Comparison of ENCODE assay signal across 18 cellular contexts in genomic region chr11:75760710-75761493, GRCh38. TPM values are rescaled to one million over a fixed set of nuclear protein-coding genes. Genes with fewer than 3 reads are reported as not detected.
DNase-seq lines count a peak whose midpoint lies in the region; ATAC-seq, FAIRE-seq and TF ChIP-seq lines count a peak whose summit lies in the region.
"Had no signal": no experiment of that assay in that cellular context is flagged by ENCODE, and none has a peak within 500 bp of the region (broad histone marks: within the 10 kb centered on the region; RNA-seq: fewer than 3 reads in every experiment).

No MANE protein-coding gene starts in this region.

- H3K9me1 ChIP-seq in endothelial cell of umbilical vein (replicated peaks; ENCODE audit: control insufficient read depth, extremely low read depth, insufficient read depth, low read length): no peaks in the 10 kb centered on the region

- H3K9ac ChIP-seq in endothelial cell of umbilical vein (replicated peaks; ENCODE audit: extremely low read depth, insufficient read depth, low read length) (no peak overlapping the region), neural progenitor cell (no peak overlapping the region)

- no peaks in the 10 kb centered on the region for H3F3A ChIP-seq in neural progenitor cell (ENCODE audit: low read depth)

- H3K4me3 Mint-ChIP-seq in CD14-positive monocyte (peak overlapping the region in 1 of 2 donors; percentile 40), neural progenitor cell (no peak overlapping the region)
- no peak overlapping the region for H3K4me3 Mint-ChIP-seq in naive thymus-derived CD4-positive, alpha-beta T cell
- no peak overlapping the region for H3K4me3 Mint-ChIP-seq in effector memory CD8-positive, alpha-beta T cell
- H3K4me3 Mint-ChIP-seq: dendritic cell treated with granulocyte-macrophage colony-stimulating factor and Interleukin-4, amounts not matched to agents 40 ng/mL and 50 ng/mL, for 4 days had no signal

- H3K9me3 Mint-ChIP-seq in CD14-positive monocyte (peaks cover 0 to 2% (median 0%) of the 10 kb centered on the region in 7 donors), neural progenitor cell (peaks cover 2% of the 10 kb centered on the region)
- peaks cover 0 to 2% (median 0%) of the 10 kb centered on the region in 11 donors for H3K9me3 Mint-ChIP-seq in naive thymus-derived CD4-positive, alpha-beta T cell
- H3K9me3 Mint-ChIP-seq in effector memory CD8-positive, alpha-beta T cell: no peaks in the 10 kb centered on the region
- H3K9me3 Mint-ChIP-seq: dendritic cell treated with granulocyte-macrophage colony-stimulating factor and Interleukin-4, amounts not matched to agents 40 ng/mL and 50 ng/mL, for 4 days had no signal

- H3K4me3 ChIP-seq in endothelial cell of umbilical vein (replicated peaks in 1 of 3; ENCODE audit: insufficient read depth in 1 of 3, low read depth in 1 of 3, low read length in 3 of 3): no peak overlapping the region
- H3K4me3 ChIP-seq in naive thymus-derived CD4-positive, alpha-beta T cell (ENCODE audit: low read length): no peak overlapping the region
- H3K4me3 ChIP-seq in SJCRH30: no peak overlapping the region
- no peak overlapping the region for H3K4me3 ChIP-seq in Peyer's patch
- no peak overlapping the region for H3K4me3 ChIP-seq in neural progenitor cell
- H3K4me3 ChIP-seq: K562 had no signal

- peaks cover 0 to 2% (median 0%) of the 10 kb centered on the region in 3 donors for H3K27me3 Mint-ChIP-seq in CD14-positive monocyte (ENCODE audit: low read depth in 3 of 3)
- H3K27me3 Mint-ChIP-seq in naive thymus-derived CD4-positive, alpha-beta T cell: peaks cover 0 to 9% (median 0%) of the 10 kb centered on the region in 5 donors
- H3K27me3 Mint-ChIP-seq in effector memory CD8-positive, alpha-beta T cell: peaks cover 0 to 5% of the 10 kb centered on the region in 2 donors
- peaks cover 10% of the 10 kb centered on the region for H3K27me3 Mint-ChIP-seq in neural progenitor cell (ENCODE audit: insufficient read depth, low read depth)

- H3K9me3 ChIP-seq in endothelial cell of umbilical vein (replicated peaks; ENCODE audit: control insufficient read depth, insufficient read depth, low read length) (no peaks in the 10 kb centered on the region), SJCRH30 (replicated peaks) (no peaks in the 10 kb centered on the region), Peyer's patch (no peaks in the 10 kb centered on the region), neural progenitor cell (ENCODE audit: low read depth) (no peaks in the 10 kb centered on the region)
- H3K9me3 ChIP-seq in naive thymus-derived CD4-positive, alpha-beta T cell (ENCODE audit: control insufficient read depth in 2 of 3, low read length in 3 of 3): no peaks in the 10 kb centered on the region

- H4K20me1 ChIP-seq in endothelial cell of umbilical vein (replicated peaks; ENCODE audit: control insufficient read depth, extremely low read depth, insufficient read depth, low read length) (no peaks in the 10 kb centered on the region), neural progenitor cell (ENCODE audit: low read depth) (no peaks in the 10 kb centered on the region)

- CTCF ChIA-PET in endothelial cell of umbilical vein (lab: Charles Lee): interaction anchor here (0.8 to 1.9 kb wide), 6 partner anchors 9 to 447 kb away, joined by 3 to 6 read pairs (median 4); no protein-coding TSS in a partner anchor
- CTCF ChIA-PET in naive thymus-derived CD4-positive, alpha-beta T cell (lab: Charles Lee): interaction anchor here (0.6 kb wide), 1 partner anchor 376 kb away, joined by 3 read pairs; no protein-coding TSS in a partner anchor

- H3K27ac Mint-ChIP-seq in CD14-positive monocyte (peak overlapping the region in 6 of 7 donors; percentile 33 to 76 (median 58)), neural progenitor cell (no peak overlapping the region)
- no peak overlapping the region for H3K27ac Mint-ChIP-seq in naive thymus-derived CD4-positive, alpha-beta T cell
- H3K27ac Mint-ChIP-seq in effector memory CD8-positive, alpha-beta T cell: no peak overlapping the region
- H3K27ac Mint-ChIP-seq: dendritic cell treated with granulocyte-macrophage colony-stimulating factor and Interleukin-4, amounts not matched to agents 40 ng/mL and 50 ng/mL, for 4 days had no signal

- dilution Hi-C loops in endothelial cell of umbilical vein (cut with MboI; ENCODE audit: extremely low pct_ligation_motif_present, low sequenced_read_pairs): no loop called here

- DNase-seq in CD14-positive monocyte (ENCODE audit: low spot score) (no peak), NCI-H226 (peak; percentile 14), endothelial cell of umbilical vein (ENCODE audit: low read depth, low spot score) (peak; percentile 44), SJCRH30 (no peak), Peyer's patch (no peak), neural progenitor cell (ENCODE audit: low spot score) (no peak)
- no peak for DNase-seq in naive thymus-derived CD4-positive, alpha-beta T cell
- no peak for DNase-seq in effector memory CD8-positive, alpha-beta T cell
- DNase-seq: C1 segment of cervical spinal cord; kidney; stimulated activated CD4-positive, alpha-beta T cell treated with anti-CD3 and anti-CD28 coated beads, Interleukin-4, amount 100 ng/mL, for 1 hour; SW 1271 had no signal

- H3K36me3 ChIP-seq in endothelial cell of umbilical vein (ENCODE audit: control insufficient read depth in 2 of 2, extremely low read depth in 1 of 2, insufficient read depth in 2 of 2, low read length in 2 of 2): no peaks in the 10 kb centered on the region
- H3K36me3 ChIP-seq in naive thymus-derived CD4-positive, alpha-beta T cell (ENCODE audit: control insufficient read depth in 2 of 3, insufficient read depth in 3 of 3, low read length in 3 of 3): no peaks in the 10 kb centered on the region
- H3K36me3 ChIP-seq in SJCRH30: no peaks in the 10 kb centered on the region
- H3K36me3 ChIP-seq in Peyer's patch: no peaks in the 10 kb centered on the region
- no peaks in the 10 kb centered on the region for H3K36me3 ChIP-seq in neural progenitor cell

- H3K27ac ChIP-seq in endothelial cell of umbilical vein (ENCODE audit: insufficient read depth, low read depth, low read length): no peak overlapping the region
- H3K27ac ChIP-seq in naive thymus-derived CD4-positive, alpha-beta T cell (ENCODE audit: low read depth, low read length): no peak overlapping the region
- H3K27ac ChIP-seq in SJCRH30: no peak overlapping the region
- H3K27ac ChIP-seq in Peyer's patch: no peak overlapping the region
- no peak overlapping the region for H3K27ac ChIP-seq in neural progenitor cell

- H3K36me3 Mint-ChIP-seq in CD14-positive monocyte (peaks cover 0 to 3% of the 10 kb centered on the region in 2 donors), neural progenitor cell (no peaks in the 10 kb centered on the region)
- H3K36me3 Mint-ChIP-seq in naive thymus-derived CD4-positive, alpha-beta T cell: no peaks in the 10 kb centered on the region
- peaks cover 4% of the 10 kb centered on the region for H3K36me3 Mint-ChIP-seq in effector memory CD8-positive, alpha-beta T cell (ENCODE audit: insufficient read depth)

- peak; percentile 95 for FAIRE-seq in endothelial cell of umbilical vein (lab: Jason Lieb, UNC)
- FAIRE-seq: GM19239, K562, kidney had no signal

- TF ChIP-seq CTCF in CD14-positive monocyte (IDR thresholded peaks at IDR 0.05) (no peak), endothelial cell of umbilical vein (IDR thresholded peaks at IDR 0.05; ENCODE audit: extremely low read depth in 1 of 2, insufficient read depth in 1 of 2, low read depth in 1 of 2, low read length in 2 of 2) (no peak), Peyer's patch (IDR thresholded peaks at IDR 0.05) (no peak), neural progenitor cell (IDR thresholded peaks at IDR 0.05) (no peak)

- H3K4me2 ChIP-seq in endothelial cell of umbilical vein (ENCODE audit: insufficient read depth, low read length) (no peak overlapping the region), neural progenitor cell (no peak overlapping the region)

- H3K4me1 Mint-ChIP-seq in CD14-positive monocyte (peaks cover 49% of the 10 kb centered on the region), neural progenitor cell (peaks cover 5% of the 10 kb centered on the region)
- peaks cover 0 to 2% (median 0%) of the 10 kb centered on the region in 7 donors for H3K4me1 Mint-ChIP-seq in naive thymus-derived CD4-positive, alpha-beta T cell
- H3K4me1 Mint-ChIP-seq in effector memory CD8-positive, alpha-beta T cell (ENCODE audit: low read depth in 2 of 2): no peaks in the 10 kb centered on the region

- BruUV-seq in endothelial cell of umbilical vein (replicated peaks; lab: Mats Ljungman, UMichigan): no TSS peak

- TF ChIP-seq POLR2A in endothelial cell of umbilical vein (IDR thresholded peaks at IDR 0.05; ENCODE audit: low read depth, low read length) (no peak), Peyer's patch (IDR thresholded peaks at IDR 0.05) (no peak)

- H2AFZ ChIP-seq in endothelial cell of umbilical vein (ENCODE audit: low read depth, low read length): peak overlapping the region; percentile 31
- no peak overlapping the region for H2AFZ ChIP-seq in neural progenitor cell (replicated peaks)

- POLR2A ChIA-PET in endothelial cell of umbilical vein (lab: Charles Lee): no interaction called here
- POLR2A ChIA-PET in naive thymus-derived CD4-positive, alpha-beta T cell (lab: Charles Lee): no interaction called here

- no peaks in the 10 kb centered on the region for H3K27me3 ChIP-seq in endothelial cell of umbilical vein (ENCODE audit: control insufficient read depth in 2 of 2, insufficient read depth in 2 of 2, low read length in 2 of 2)
- H3K27me3 ChIP-seq in naive thymus-derived CD4-positive, alpha-beta T cell (ENCODE audit: control insufficient read depth in 2 of 2, insufficient read depth in 2 of 2, low read length in 2 of 2): no peaks in the 10 kb centered on the region
- no peaks in the 10 kb centered on the region for H3K27me3 ChIP-seq in SJCRH30
- H3K27me3 ChIP-seq in Peyer's patch: no peaks in the 10 kb centered on the region
- H3K27me3 ChIP-seq in neural progenitor cell: no peaks in the 10 kb centered on the region

- ATAC-seq in naive thymus-derived CD4-positive, alpha-beta T cell: peak; percentile 48
- ATAC-seq in effector memory CD8-positive, alpha-beta T cell (replicated peaks): no peak
- ATAC-seq: K562 had no signal

- H3K79me2 ChIP-seq in endothelial cell of umbilical vein (ENCODE audit: control insufficient read depth, insufficient read depth, low read length) (no peaks in the 10 kb centered on the region), neural progenitor cell (ENCODE audit: low read depth) (no peaks in the 10 kb centered on the region)

- intact Hi-C loops in CD14-positive monocyte (cut with micrococcal nuclease): loop anchor here in 1 of 2 donors (5.0 kb wide), 2 partner anchors 39 to 46 kb away; no protein-coding TSS in a partner anchor
- intact Hi-C loops in endothelial cell of umbilical vein (cut with micrococcal nuclease): no loop called here
- intact Hi-C loops in naive thymus-derived CD4-positive, alpha-beta T cell (cut with micrococcal nuclease): loop anchor here in 1 of 2 donors (10.0 kb wide), 1 partner anchor 804 kb away; no protein-coding TSS in a partner anchor

- H3K4me1 ChIP-seq in endothelial cell of umbilical vein (ENCODE audit: control insufficient read depth, extremely low read depth, insufficient read depth, low read length) (peaks cover 20% of the 10 kb centered on the region), SJCRH30 (no peaks in the 10 kb centered on the region), Peyer's patch (no peaks in the 10 kb centered on the region), neural progenitor cell (no peaks in the 10 kb centered on the region)
- no peaks in the 10 kb centered on the region for H3K4me1 ChIP-seq in naive thymus-derived CD4-positive, alpha-beta T cell (ENCODE audit: control insufficient read depth in 2 of 2, insufficient read depth in 2 of 2, low read length in 2 of 2)

RNA-seq across cellular contexts. Expression of gene DGAT2, which starts 7.7 kb away (rescaled TPM):
- 10 to 100 TPM in 1 of 2 donors, 1 to 10 TPM in 1; 7.0 to 18.4 TPM for polyA plus RNA-seq in CD14-positive monocyte
- total RNA-seq in endothelial cell of umbilical vein: 0.55 TPM in 2 replicates
- 0.79 and 0.83 TPM in 2 replicates for polyA plus RNA-seq in endothelial cell of umbilical vein
- polyA plus RNA-seq in endothelial cell of umbilical vein (2011; cell fraction: cytosol; rRNA removed): 0.39 and 0.48 TPM in 2 replicates
- 0.39 and 0.68 TPM in 2 replicates for polyA plus RNA-seq in endothelial cell of umbilical vein (2011; cell fraction: nucleus; rRNA removed)
- polyA plus RNA-seq in endothelial cell of umbilical vein (2012): 1.4 and 2.3 TPM in 2 replicates
- 0.80 and 2.9 TPM in 2 replicates for polyA minus RNA-seq in endothelial cell of umbilical vein
- polyA minus RNA-seq in endothelial cell of umbilical vein (2011; cell fraction: cytosol; rRNA and poly(A)+ RNA removed): 1.4 TPM
- not detected in 2 replicates for polyA minus RNA-seq in endothelial cell of umbilical vein (2011; cell fraction: nucleus; rRNA and poly(A)+ RNA removed)
- total RNA-seq in naive thymus-derived CD4-positive, alpha-beta T cell: 1 to 10 TPM in 3 of 5 experiments, under 1 TPM in 2; 0.32 to 8.5 (median 1.4) TPM
- under 1 TPM; 0.30 to 0.58 TPM for polyA plus RNA-seq in naive thymus-derived CD4-positive, alpha-beta T cell
- total RNA-seq in SJCRH30 (2014; rRNA removed; shearing (Covaris generic)): 0.67 and 1.3 TPM in 2 replicates
- 1 to 10 TPM; 2.4 to 7.7 (median 4.5) TPM for total RNA-seq in Peyer's patch
- total RNA-seq in neural progenitor cell (ENCODE audit: low replicate concordance): 1.7 and 4.4 TPM in 2 replicates

RNA-seq across cellular contexts. Expression of gene MOGAT2, which starts 43.3 kb away (rescaled TPM):
- polyA plus RNA-seq in CD14-positive monocyte (not detected), endothelial cell of umbilical vein (not detected in 2 replicates)
- total RNA-seq in endothelial cell of umbilical vein (not detected in 2 replicates), Peyer's patch (100 to 1,000 TPM in 3 of 4 donors, 10 to 100 TPM in 1; 30.5 to 598 (median 448) TPM), neural progenitor cell (ENCODE audit: low replicate concordance) (0.09 TPM in 1 of 2 replicates, not detected in the other)
- polyA plus RNA-seq in endothelial cell of umbilical vein (2011; cell fraction: cytosol; rRNA removed): not detected in 2 replicates
- polyA plus RNA-seq in endothelial cell of umbilical vein (2011; cell fraction: nucleus; rRNA removed): not detected in 2 replicates
- not detected in 2 replicates for polyA plus RNA-seq in endothelial cell of umbilical vein (2012)
- 0.17 TPM in 1 of 2 replicates, not detected in the other for polyA minus RNA-seq in endothelial cell of umbilical vein
- polyA minus RNA-seq in endothelial cell of umbilical vein (2011; cell fraction: cytosol; rRNA and poly(A)+ RNA removed): not detected
- not detected in 2 replicates for polyA minus RNA-seq in endothelial cell of umbilical vein (2011; cell fraction: nucleus; rRNA and poly(A)+ RNA removed)
- total RNA-seq in naive thymus-derived CD4-positive, alpha-beta T cell: not detected
- not detected for polyA plus RNA-seq in naive thymus-derived CD4-positive, alpha-beta T cell
- 0.18 TPM in 1 of 2 replicates, not detected in the other for total RNA-seq in SJCRH30 (2014; rRNA removed; shearing (Covaris generic))
- total RNA-seq: glomerular endothelial cell, kidney, myocyte, pulmonary artery endothelial cell had no signal
- polyA plus RNA-seq: K562 had no signal

RNA-seq across cellular contexts. Expression of gene UVRAG, which starts 54.1 kb away (rescaled TPM):
- polyA plus RNA-seq in CD14-positive monocyte (10 to 100 TPM; 13.7 to 20.0 TPM), endothelial cell of umbilical vein (20.2 and 21.2 TPM in 2 replicates)
- total RNA-seq in endothelial cell of umbilical vein (65.6 and 67.3 TPM in 2 replicates), Peyer's patch (10 to 100 TPM; 13.8 to 64.4 (median 22.1) TPM), neural progenitor cell (ENCODE audit: low replicate concordance) (30.6 and 34.0 TPM in 2 replicates)
- polyA plus RNA-seq in endothelial cell of umbilical vein (2011; cell fraction: cytosol; rRNA removed): 25.9 and 27.7 TPM in 2 replicates
- 62.4 and 62.6 TPM in 2 replicates for polyA plus RNA-seq in endothelial cell of umbilical vein (2011; cell fraction: nucleus; rRNA removed)
- polyA plus RNA-seq in endothelial cell of umbilical vein (2012): 27.3 and 29.8 TPM in 2 replicates
- polyA minus RNA-seq in endothelial cell of umbilical vein: 74.3 and 77.7 TPM in 2 replicates
- polyA minus RNA-seq in endothelial cell of umbilical vein (2011; cell fraction: cytosol; rRNA and poly(A)+ RNA removed): 12.7 TPM
- polyA minus RNA-seq in endothelial cell of umbilical vein (2011; cell fraction: nucleus; rRNA and poly(A)+ RNA removed): 220 and 322 TPM in 2 replicates
- total RNA-seq in naive thymus-derived CD4-positive, alpha-beta T cell: 10 to 100 TPM; 24.0 to 46.1 (median 25.4) TPM
- polyA plus RNA-seq in naive thymus-derived CD4-positive, alpha-beta T cell: 10 to 100 TPM; 12.3 to 14.7 TPM
- 12.6 and 15.0 TPM in 2 replicates for total RNA-seq in SJCRH30 (2014; rRNA removed; shearing (Covaris generic))

Comparison
In these comparisons a context has a peak if more than half of its experiments do, and no peak if none do; other contexts are left out.
1. DNase-seq: peak in NCI-H226 (single experiment) and endothelial cell of umbilical vein (single experiment); none in CD14-positive monocyte (single experiment), naive thymus-derived CD4-positive, alpha-beta T cell (0 of 9), effector memory CD8-positive, alpha-beta T cell (0 of 3), SJCRH30 (0 of 2), Peyer's patch (0 of 3) and neural progenitor cell (single experiment).
2. H3K27ac Mint-ChIP-seq: peak in CD14-positive monocyte (6 of 7); none in naive thymus-derived CD4-positive, alpha-beta T cell (0 of 9), effector memory CD8-positive, alpha-beta T cell (0 of 2) and neural progenitor cell (single experiment).
3. RNA of gene MOGAT2, which starts 43.3 kb away (total RNA-seq): 30.5 to 598 TPM in Peyer's patch; not detected in endothelial cell of umbilical vein, not detected in naive thymus-derived CD4-positive, alpha-beta T cell, 0.18 TPM in SJCRH30 and 0.09 TPM in neural progenitor cell; every median in the first group is over 10 times any median in the second.